ENCODE assay signal across 25 cellular contexts in the genomic region with DNA sequence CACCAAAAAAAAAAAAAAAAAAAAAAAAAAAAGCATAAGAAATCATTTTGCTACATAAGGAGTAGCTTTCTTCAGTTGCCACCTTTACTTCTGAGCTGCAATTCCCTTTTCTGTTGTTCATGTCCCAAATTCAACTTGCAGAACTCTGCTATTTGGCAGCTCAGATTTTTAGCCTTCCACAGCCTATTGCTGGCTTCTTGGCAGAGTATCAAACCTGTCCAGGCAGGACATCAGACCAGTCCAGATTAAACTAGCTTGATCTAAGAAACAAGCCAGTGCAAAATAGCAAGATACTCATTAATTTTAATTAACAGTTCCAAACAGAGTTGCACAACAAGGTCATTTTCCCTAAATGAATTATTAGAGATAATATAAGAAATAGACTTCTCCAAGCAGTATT.
A peak's percentile ranks its signal among the peaks of the same experiment; 100 is the strongest.
DNase-seq lines count a peak whose midpoint lies in the region; TF ChIP-seq lines count a peak whose summit lies in the region.
"Had no signal": no experiment of that assay in that cellular context is flagged by ENCODE, and none has a peak within 500 bp of the region (broad histone marks: within the 10 kb centered on the region; RNA-seq: fewer than 3 reads in every experiment).

No MANE protein-coding gene starts in this region.

- no peaks in the 10 kb centered on the region for H3K4me1 ChIP-seq in ascending aorta

- no peaks in the 10 kb centered on the region for H3K36me3 ChIP-seq in ascending aorta
- H3K36me3 ChIP-seq: MG63 had no signal

- DNase-seq in G401 (ENCODE audit: low spot score): peak; percentile 62
- peak; percentile 40 for DNase-seq in cerebellar cortex (ENCODE audit: low spot score)
- peak; percentile 72 for DNase-seq in medulla oblongata (ENCODE audit: extremely low spot score)
- DNase-seq in retinal pigment epithelial cell (ENCODE audit: low read depth): peak; percentile 18
- no peak for DNase-seq in middle frontal gyrus (ENCODE audit: extremely low spot score, low spot score)
- DNase-seq in HT-29 (ENCODE audit: low spot score): no peak
- DNase-seq in ascending aorta (ENCODE audit: low spot score in 2 of 2): no peak
- DNase-seq in GM19240 (ENCODE audit: insufficient read length, low spot score): no peak
- DNase-seq: 8988T; ACHN; CD4-positive, CD25-positive, alpha-beta regulatory T cell; DMS153; DND-41; GM23248; H9; HFFc6; Kasumi-1; MG63; NCI-H1105 treated with DMSO at 0.1 percent for 48 hours; NCI-H2029; NCI-H446; NCI-H524 treated with DMSO at 0.1 percent for 48 hours; NCI-H774; PC-3 had no signal

- no peak overlapping the region for H3K27ac ChIP-seq in ascending aorta
- H3K27ac ChIP-seq: GM23248 had no signal

- H3K9me3 ChIP-seq in ascending aorta: no peaks in the 10 kb centered on the region
- H3K9me3 ChIP-seq: MG63 had no signal

- no peaks in the 10 kb centered on the region for H3K27me3 ChIP-seq in ascending aorta
- H3K27me3 ChIP-seq: MG63 had no signal

- in situ Hi-C loops in G401 (cut with HindIII; ENCODE audit: low sequenced_read_pairs): no loop called here

- intact Hi-C loops in ascending aorta (cut with DNase I): no loop called here

- no peak for TF ChIP-seq CTCF in retinal pigment epithelial cell (conservative IDR thresholded peaks at IDR 0.05; ENCODE audit: low read depth, low read length)
- no peak for TF ChIP-seq CTCF in ascending aorta (IDR thresholded peaks at IDR 0.05)

- H3K4me3 ChIP-seq in retinal pigment epithelial cell (ENCODE audit: low read length) (no peak overlapping the region), ascending aorta (no peak overlapping the region)
- H3K4me3 ChIP-seq: GM23248, K562, MG63 had no signal

Comparison
In these comparisons a context has a peak if more than half of its experiments do, and no peak if none do; other contexts are left out.
1. DNase-seq: peak in G401 (single experiment), cerebellar cortex (single experiment), medulla oblongata (single experiment) and retinal pigment epithelial cell (single experiment); none in middle frontal gyrus (single experiment), HT-29 (single experiment), ascending aorta (0 of 2) and GM19240 (single experiment).